ENCODE assay signal across 12 cellular contexts in the genomic region with DNA sequence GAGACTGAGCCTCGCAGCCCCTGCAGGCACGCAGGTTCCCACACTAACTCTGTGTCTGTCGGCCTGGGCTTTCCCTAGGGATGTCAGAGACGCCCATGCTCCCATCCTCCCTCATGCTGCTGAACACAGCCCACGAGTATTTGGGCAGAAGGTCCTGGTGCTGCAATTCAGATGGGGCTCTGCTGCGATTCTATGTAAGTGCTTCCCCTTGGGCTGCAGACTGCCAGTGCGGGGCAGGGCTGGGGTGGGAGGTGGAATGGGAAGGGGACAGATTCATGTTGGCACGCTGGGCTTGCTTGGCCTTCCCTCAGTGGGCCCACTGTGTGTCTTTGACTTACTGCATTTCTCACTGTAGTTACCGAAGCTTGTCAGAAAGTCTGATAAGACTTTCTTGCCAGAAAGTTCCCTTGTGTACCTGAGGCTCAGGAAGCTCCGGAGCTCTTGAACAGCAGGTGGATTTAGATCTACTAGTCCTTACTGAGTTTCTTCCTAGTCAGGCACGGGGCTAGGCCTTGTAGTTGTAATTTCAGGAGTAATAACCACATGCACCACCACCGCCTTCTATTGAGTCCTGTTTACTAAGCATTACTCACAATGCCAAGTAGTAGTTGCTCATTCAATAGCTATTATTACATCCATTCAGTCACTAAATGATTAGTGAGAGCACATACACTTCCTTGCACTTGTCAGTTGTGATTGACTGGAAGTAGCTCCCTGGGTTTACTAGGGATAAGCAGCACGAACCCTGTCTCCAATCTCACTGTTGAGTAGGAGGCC.
"Had no signal": no experiment of that assay in that cellular context is flagged by ENCODE, and none has a peak within 500 bp of the region (broad histone marks: within the 10 kb centered on the region; RNA-seq: fewer than 3 reads in every experiment).

No MANE protein-coding gene starts in this region.

- ATAC-seq: lower lobe of right lung; stimulated activated memory B cell treated with anti-CD40 and anti-IgM and Interleukin-4, amounts not matched to agents 10 μg/mL and 1 μg/mL and 100 μg/mL, for 72 hours had no signal

- H3K4me1 ChIP-seq: lower lobe of right lung, tibial nerve had no signal

- H3K27ac Mint-ChIP-seq: activated CD4-positive, alpha-beta memory T cell treated with anti-CD3 and anti-CD28 coated beads, Interleukin-2, amount 10 ng/mL, durations not matched to agents 7 days and 5 days; activated naive CD4-positive, alpha-beta T cell treated with anti-CD3 and anti-CD28 coated beads, Interleukin-2, amount 10 ng/mL, durations not matched to agents 7 days and 5 days; stimulated activated memory B cell treated with anti-CD40 and anti-IgM and Interleukin-4, amounts not matched to agents 10 μg/mL and 1 μg/mL and 100 μg/mL, for 72 hours had no signal

- H3K4me1 Mint-ChIP-seq: activated CD4-positive, alpha-beta memory T cell treated with anti-CD3 and anti-CD28 coated beads, Interleukin-2, amount 10 ng/mL, durations not matched to agents 7 days and 5 days; activated naive CD4-positive, alpha-beta T cell treated with anti-CD3 and anti-CD28 coated beads, Interleukin-2, amount 10 ng/mL, durations not matched to agents 7 days and 5 days had no signal

- H3K9me3 ChIP-seq: lower lobe of right lung, tibial nerve had no signal

- H3K9me3 Mint-ChIP-seq: activated CD4-positive, alpha-beta memory T cell treated with anti-CD3 and anti-CD28 coated beads, Interleukin-2, amount 10 ng/mL, durations not matched to agents 7 days and 5 days; activated naive CD4-positive, alpha-beta T cell treated with anti-CD3 and anti-CD28 coated beads, Interleukin-2, amount 10 ng/mL, durations not matched to agents 7 days and 5 days had no signal

- H3K27ac ChIP-seq: lower lobe of right lung, tibial nerve had no signal

- H3K27me3 Mint-ChIP-seq: activated CD4-positive, alpha-beta memory T cell treated with anti-CD3 and anti-CD28 coated beads, Interleukin-2, amount 10 ng/mL, durations not matched to agents 7 days and 5 days; activated naive CD4-positive, alpha-beta T cell treated with anti-CD3 and anti-CD28 coated beads, Interleukin-2, amount 10 ng/mL, durations not matched to agents 7 days and 5 days; stimulated activated memory B cell treated with anti-CD40 and anti-IgM and Interleukin-4, amounts not matched to agents 10 μg/mL and 1 μg/mL and 100 μg/mL, for 72 hours had no signal

- H3K4me3 ChIP-seq: lower lobe of right lung, smooth muscle cell, tibial nerve had no signal

- DNase-seq: activated CD4-positive, alpha-beta memory T cell treated with anti-CD3 and anti-CD28 coated beads, Interleukin-2, amount 10 ng/mL, durations not matched to agents 7 days and 5 days; activated naive CD4-positive, alpha-beta T cell treated with anti-CD3 and anti-CD28 coated beads, Interleukin-2, amount 10 ng/mL, durations not matched to agents 7 days and 5 days; central memory CD4-positive, alpha-beta T cell; cortex of kidney; effector CD8-positive, alpha-beta T cell; hypothalamus; kidney glomerular epithelial cell; lower lobe of right lung; midbrain had no signal

- H3K27me3 ChIP-seq: tibial nerve had no signal

- H3K4me3 Mint-ChIP-seq: activated CD4-positive, alpha-beta memory T cell treated with anti-CD3 and anti-CD28 coated beads, Interleukin-2, amount 10 ng/mL, durations not matched to agents 7 days and 5 days; activated naive CD4-positive, alpha-beta T cell treated with anti-CD3 and anti-CD28 coated beads, Interleukin-2, amount 10 ng/mL, durations not matched to agents 7 days and 5 days; stimulated activated memory B cell treated with anti-CD40 and anti-IgM and Interleukin-4, amounts not matched to agents 10 μg/mL and 1 μg/mL and 100 μg/mL, for 72 hours had no signal
